Comparison of ENCODE assay signal across 2 cellular contexts in genomic region chr3:146128939-146129338, GRCh38.
TF ChIP-seq lines count a peak whose summit lies in the region.

No MANE protein-coding gene starts in this region.

TF ChIP-seq in liver, 16 proteins besides CTCF, POLR2A, EP300 and RAD21:
- no peak for TF ChIP-seq NR2F2 (IDR thresholded peaks at IDR 0.05)
- no peak for TF ChIP-seq FOXA1 (IDR thresholded peaks at IDR 0.05)
- TF ChIP-seq, protein P1, sequence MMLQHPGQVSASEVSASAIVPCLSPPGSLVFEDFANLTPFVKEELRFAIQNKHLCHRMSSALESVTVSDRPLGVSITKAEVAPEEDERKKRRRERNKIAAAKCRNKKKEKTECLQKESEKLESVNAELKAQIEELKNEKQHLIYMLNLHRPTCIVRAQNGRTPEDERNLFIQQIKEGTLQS (IDR thresholded peaks at IDR 0.05): no peak
- no peak for TF ChIP-seq YY1 (IDR thresholded peaks at IDR 0.05)
- TF ChIP-seq FOXA2 (IDR thresholded peaks at IDR 0.05): no peak
- TF ChIP-seq SP1 (IDR thresholded peaks at IDR 0.05): no peak
- no peak for TF ChIP-seq HNF4G (IDR thresholded peaks at IDR 0.05)
- no peak for TF ChIP-seq GABPA (IDR thresholded peaks at IDR 0.05 in 1 of 2, conservative IDR thresholded peaks at IDR 0.05 in 1 of 2)
- no peak for TF ChIP-seq EGR1 (IDR thresholded peaks at IDR 0.05; ENCODE audit: low read depth in 2 of 2)
- no peak for TF ChIP-seq RXRA (IDR thresholded peaks at IDR 0.05)
- TF ChIP-seq ZBTB33 (IDR thresholded peaks at IDR 0.05): no peak
- no peak for TF ChIP-seq REST (IDR thresholded peaks at IDR 0.05)
- no peak for TF ChIP-seq MAX (IDR thresholded peaks at IDR 0.05)
- no peak for TF ChIP-seq HNF4A (conservative IDR thresholded peaks at IDR 0.05)

TF ChIP-seq in HepG2, 621 proteins besides CTCF, POLR2A, EP300 and RAD21:
- TF ChIP-seq ZNF644 (CRISPR knock-in tag; IDR thresholded peaks at IDR 0.05; ENCODE audit: low read depth) (no peak), ZNF564 (CRISPR knock-in tag; IDR thresholded peaks at IDR 0.05) (no peak), HMG20A (CRISPR knock-in tag; IDR thresholded peaks at IDR 0.05; ENCODE audit: borderline replicate concordance) (no peak), ZNF556 (CRISPR knock-in tag; IDR thresholded peaks at IDR 0.05; ENCODE audit: borderline replicate concordance) (no peak)
TF ChIP-seq in HepG2: peak in this region for 0.
